Comparison of ENCODE assay signal across 1 cellular context in genomic region chr17:47694818-47695663, GRCh38.
TF ChIP-seq lines count a peak whose summit lies in the region.

No MANE protein-coding gene starts in this region.

TF ChIP-seq in WTC11, 78 proteins besides CTCF, POLR2A, EP300 and RAD21 (continued from another document):
- peak; percentile 83; the same call in 1 of the 2 replicates for TF ChIP-seq ARID4B (CRISPR knock-in tag; IDR thresholded peaks at IDR 0.05; ENCODE audit: borderline replicate concordance)
- TF ChIP-seq ATF3 (CRISPR knock-in tag; conservative IDR thresholded peaks at IDR 0.05): no peak
- no peak for TF ChIP-seq FOXJ3 (CRISPR knock-in tag; IDR thresholded peaks at IDR 0.05; ENCODE audit: borderline replicate concordance)
- no peak for TF ChIP-seq GTF2I (CRISPR knock-in tag; conservative IDR thresholded peaks at IDR 0.05)
TF ChIP-seq in WTC11: peak in this region for 12.
